Comparison of ENCODE assay signal across 1 cellular context in genomic region chr12:39555-40265, GRCh38. TPM values are rescaled to one million over a fixed set of nuclear protein-coding genes. Genes with fewer than 3 reads are reported as not detected.
"Had no signal": no experiment of that assay in that cellular context is flagged by ENCODE, and none has a peak within 500 bp of the region (broad histone marks: within the 10 kb centered on the region; RNA-seq: fewer than 3 reads in every experiment).

No MANE protein-coding gene starts in this region.

RNA-seq across cellular contexts. Expression of gene IQSEC3, which starts 26.9 kb away (rescaled TPM):
- total RNA-seq: pulmonary artery endothelial cell had no signal
